In the genomic region with DNA sequence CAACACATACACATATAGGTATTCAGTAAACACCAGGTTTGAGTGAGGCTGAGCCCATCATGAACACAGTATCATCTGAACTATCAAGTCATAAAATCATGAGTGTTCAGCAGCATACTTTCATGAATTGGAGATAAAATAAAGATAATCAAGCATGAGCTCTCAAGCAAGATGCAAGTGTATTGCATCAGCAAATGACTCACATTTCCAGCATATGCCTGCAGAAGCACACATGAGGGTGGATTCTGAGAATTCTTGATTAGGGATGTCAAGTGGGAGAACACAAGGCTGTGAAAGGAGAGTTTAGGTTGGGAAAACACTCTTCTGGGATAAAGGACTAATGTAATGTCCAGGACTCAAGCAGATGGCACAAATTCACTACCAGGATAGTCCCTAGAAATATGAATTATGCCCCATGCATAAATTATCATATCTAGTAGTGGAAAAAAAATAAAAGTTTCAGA, we compare ENCODE assay signal across 12 cellular contexts.
DNase-seq lines count a peak whose midpoint lies in the region; ATAC-seq and TF ChIP-seq lines count a peak whose summit lies in the region.
"Had no signal": no experiment of that assay in that cellular context is flagged by ENCODE, and none has a peak within 500 bp of the region (broad histone marks: within the 10 kb centered on the region; RNA-seq: fewer than 3 reads in every experiment).

No MANE protein-coding gene starts in this region.

- TF ChIP-seq CTCF in MCF 10A (IDR thresholded peaks at IDR 0.05; ENCODE audit: unreplicated experiment), result no peak
- no peak for TF ChIP-seq CTCF in breast epithelium (IDR thresholded peaks at IDR 0.05)
- no peak for TF ChIP-seq CTCF in fibroblast of mammary gland (conservative IDR thresholded peaks at IDR 0.05; ENCODE audit: control insufficient read depth, insufficient read depth, low read depth, low read length)

- H3K4me3 ChIP-seq in breast epithelium (no peak overlapping the region), fibroblast of mammary gland (ENCODE audit: control insufficient read depth, low read depth, low read length) (no peak overlapping the region)

- intact Hi-C loops in MCF 10A (cut with micrococcal nuclease), result no loop called here
- intact Hi-C loops in breast epithelium (cut with DNase I; ENCODE audit: low total_unique reads), result no loop called here

- DNase-seq in MCF 10A (ENCODE audit: unreplicated experiment) (peak; percentile 78), breast epithelium (ENCODE audit: low spot score in 2 of 2) (no peak), SK-MEL-5 (ENCODE audit: low read depth, low spot score) (peak; percentile 11), fibroblast of mammary gland (ENCODE audit: low read depth) (peak; percentile 80), superior temporal gyrus (ENCODE audit: extremely low spot score) (peak; percentile 41), NCI-H510A treated with DMSO at 0.1 percent for 48 hours (lab: John Stamatoyannopoulos, UW) (no peak), NCI-H1092 (lab: John Stamatoyannopoulos, UW) (no peak)
- DNase-seq: islet precursor cell; NCI-H1694 treated with DMSO at 0.1 percent for 48 hours; stimulated activated naive CD4-positive, alpha-beta T cell treated with Interleukin-2 at 50 U/mL for 16 hours had no signal

- H3K27me3 ChIP-seq in breast epithelium, result no peaks in the 10 kb centered on the region

- H3K9me3 Mint-ChIP-seq in MCF 10A (ENCODE audit: unreplicated experiment), result no peaks in the 10 kb centered on the region
- H3K9me3 Mint-ChIP-seq: central memory CD8-positive, alpha-beta T cell had no signal

- peaks cover 13% of the 10 kb centered on the region for H3K4me1 Mint-ChIP-seq in MCF 10A (ENCODE audit: insufficient read depth, unreplicated experiment)
- H3K4me1 Mint-ChIP-seq: central memory CD8-positive, alpha-beta T cell had no signal

- CTCF ChIA-PET in MCF 10A (lab: Yijun Ruan, JAX), result no interaction called here

- BruUV-seq in MCF 10A (replicated peaks; lab: Mats Ljungman, UMichigan), result no TSS peak

- H3K4me1 ChIP-seq in breast epithelium, result no peaks in the 10 kb centered on the region

- H3K27me3 Mint-ChIP-seq in MCF 10A (ENCODE audit: insufficient read depth, unreplicated experiment), result no peaks in the 10 kb centered on the region
- H3K27me3 Mint-ChIP-seq: central memory CD8-positive, alpha-beta T cell had no signal

- H3K27ac Mint-ChIP-seq in MCF 10A (ENCODE audit: low read depth, unreplicated experiment), result peak overlapping the region; percentile 47

- no peak for ATAC-seq in HG03025 (IDR thresholded peaks at IDR 0.05; ENCODE audit: low FRiP score, unreplicated experiment)

- in situ Hi-C loops in SK-MEL-5 (cut with HindIII; ENCODE audit: low pct_unique_long_range_greater_than_20kb, low sequenced_read_pairs), result no loop called here

- no peak overlapping the region for H3K27ac ChIP-seq in breast epithelium

- peaks cover 0 to 6% of the 10 kb centered on the region in 2 donors for H3K9me3 ChIP-seq in breast epithelium

- POLR2A ChIA-PET in MCF 10A (lab: Yijun Ruan, JAX), result no interaction called here

- H3K36me3 Mint-ChIP-seq in MCF 10A (ENCODE audit: insufficient read depth, unreplicated experiment), result no peaks in the 10 kb centered on the region

- H3K36me3 ChIP-seq in breast epithelium, result no peaks in the 10 kb centered on the region

- no peak overlapping the region for H3K4me3 Mint-ChIP-seq in MCF 10A (ENCODE audit: unreplicated experiment)
- H3K4me3 Mint-ChIP-seq: central memory CD8-positive, alpha-beta T cell had no signal

- no peak for TF ChIP-seq POLR2A in breast epithelium (IDR thresholded peaks at IDR 0.05)

Comparison
In these comparisons a context has a peak if more than half of its experiments do, and no peak if none do; other contexts are left out.
1. DNase-seq: peak in MCF 10A (single experiment), SK-MEL-5 (single experiment), fibroblast of mammary gland (single experiment) and superior temporal gyrus (single experiment); none in breast epithelium (0 of 2), NCI-H510A treated with DMSO at 0.1 percent for 48 hours (single experiment) and NCI-H1092 (single experiment).